1 cellular context compared by ENCODE assay signal in the genomic region with DNA sequence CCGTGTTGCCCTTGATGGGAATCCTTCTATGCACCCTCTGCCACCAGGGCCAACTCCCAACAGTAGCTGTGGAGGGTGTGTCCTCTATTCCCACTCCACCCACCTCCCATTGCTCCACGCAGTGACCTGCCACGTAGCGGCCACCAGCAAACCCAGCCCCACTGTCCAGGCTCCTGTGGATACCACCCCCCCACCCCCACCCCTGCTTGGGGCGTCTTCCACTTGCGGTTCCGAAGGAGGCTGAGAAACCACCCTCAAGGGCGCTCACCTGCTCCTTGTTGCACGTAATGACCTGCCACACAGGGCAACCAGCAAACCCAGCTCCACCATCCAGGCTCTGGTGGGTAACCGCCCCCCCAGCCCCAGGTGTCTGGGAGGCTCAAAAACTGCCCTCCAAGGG.
TF ChIP-seq lines count a peak whose summit lies in the region.

No MANE protein-coding gene starts in this region.

TF ChIP-seq in WTC11, 78 proteins besides CTCF, POLR2A, EP300 and RAD21 (continued from another document):
- TF ChIP-seq, protein P1, sequence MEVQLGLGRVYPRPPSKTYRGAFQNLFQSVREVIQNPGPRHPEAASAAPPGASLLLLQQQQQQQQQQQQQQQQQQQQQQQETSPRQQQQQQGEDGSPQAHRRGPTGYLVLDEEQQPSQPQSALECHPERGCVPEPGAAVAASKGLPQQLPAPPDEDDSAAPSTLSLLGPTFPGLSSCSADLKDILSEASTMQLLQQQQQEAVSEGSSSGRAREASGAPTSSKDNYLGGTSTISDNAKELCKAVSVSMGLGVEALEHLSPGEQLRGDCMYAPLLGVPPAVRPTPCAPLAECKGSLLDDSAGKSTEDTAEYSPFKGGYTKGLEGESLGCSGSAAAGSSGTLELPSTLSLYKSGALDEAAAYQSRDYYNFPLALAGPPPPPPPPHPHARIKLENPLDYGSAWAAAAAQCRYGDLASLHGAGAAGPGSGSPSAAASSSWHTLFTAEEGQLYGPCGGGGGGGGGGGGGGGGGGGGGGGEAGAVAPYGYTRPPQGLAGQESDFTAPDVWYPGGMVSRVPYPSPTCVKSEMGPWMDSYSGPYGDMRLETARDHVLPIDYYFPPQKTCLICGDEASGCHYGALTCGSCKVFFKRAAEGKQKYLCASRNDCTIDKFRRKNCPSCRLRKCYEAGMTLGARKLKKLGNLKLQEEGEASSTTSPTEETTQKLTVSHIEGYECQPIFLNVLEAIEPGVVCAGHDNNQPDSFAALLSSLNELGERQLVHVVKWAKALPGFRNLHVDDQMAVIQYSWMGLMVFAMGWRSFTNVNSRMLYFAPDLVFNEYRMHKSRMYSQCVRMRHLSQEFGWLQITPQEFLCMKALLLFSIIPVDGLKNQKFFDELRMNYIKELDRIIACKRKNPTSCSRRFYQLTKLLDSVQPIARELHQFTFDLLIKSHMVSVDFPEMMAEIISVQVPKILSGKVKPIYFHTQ (CRISPR knock-in tag; IDR thresholded peaks at IDR 0.05) = no peak
- TF ChIP-seq ZNF121 (CRISPR knock-in tag; IDR thresholded peaks at IDR 0.05) (no peak), SOX15 (CRISPR knock-in tag; IDR thresholded peaks at IDR 0.05) (no peak), NR3C1 (CRISPR knock-in tag; conservative IDR thresholded peaks at IDR 0.05; ENCODE audit: low read depth) (no peak), ZNF219 (CRISPR knock-in tag; IDR thresholded peaks at IDR 0.05; ENCODE audit: borderline replicate concordance) (no peak), NFATC4 (CRISPR knock-in tag; IDR thresholded peaks at IDR 0.05) (no peak), ZNF396 (CRISPR knock-in tag; IDR thresholded peaks at IDR 0.05; ENCODE audit: borderline replicate concordance) (no peak), TEAD1 (CRISPR knock-in tag; IDR thresholded peaks at IDR 0.05) (no peak), SMAD4 (CRISPR knock-in tag; IDR thresholded peaks at IDR 0.05) (no peak)
- TF ChIP-seq, protein P2, sequence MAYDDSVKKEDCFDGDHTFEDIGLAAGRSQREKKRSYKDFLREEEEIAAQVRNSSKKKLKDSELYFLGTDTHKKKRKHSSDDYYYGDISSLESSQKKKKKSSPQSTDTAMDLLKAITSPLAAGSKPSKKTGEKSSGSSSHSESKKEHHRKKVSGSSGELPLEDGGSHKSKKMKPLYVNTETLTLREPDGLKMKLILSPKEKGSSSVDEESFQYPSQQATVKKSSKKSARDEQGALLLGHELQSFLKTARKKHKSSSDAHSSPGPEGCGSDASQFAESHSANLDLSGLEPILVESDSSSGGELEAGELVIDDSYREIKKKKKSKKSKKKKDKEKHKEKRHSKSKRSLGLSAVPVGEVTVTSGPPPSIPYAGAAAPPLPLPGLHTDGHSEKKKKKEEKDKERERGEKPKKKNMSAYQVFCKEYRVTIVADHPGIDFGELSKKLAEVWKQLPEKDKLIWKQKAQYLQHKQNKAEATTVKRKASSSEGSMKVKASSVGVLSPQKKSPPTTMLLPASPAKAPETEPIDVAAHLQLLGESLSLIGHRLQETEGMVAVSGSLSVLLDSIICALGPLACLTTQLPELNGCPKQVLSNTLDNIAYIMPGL (CRISPR knock-in tag; IDR thresholded peaks at IDR 0.05) = no peak
- TF ChIP-seq, protein P3, sequence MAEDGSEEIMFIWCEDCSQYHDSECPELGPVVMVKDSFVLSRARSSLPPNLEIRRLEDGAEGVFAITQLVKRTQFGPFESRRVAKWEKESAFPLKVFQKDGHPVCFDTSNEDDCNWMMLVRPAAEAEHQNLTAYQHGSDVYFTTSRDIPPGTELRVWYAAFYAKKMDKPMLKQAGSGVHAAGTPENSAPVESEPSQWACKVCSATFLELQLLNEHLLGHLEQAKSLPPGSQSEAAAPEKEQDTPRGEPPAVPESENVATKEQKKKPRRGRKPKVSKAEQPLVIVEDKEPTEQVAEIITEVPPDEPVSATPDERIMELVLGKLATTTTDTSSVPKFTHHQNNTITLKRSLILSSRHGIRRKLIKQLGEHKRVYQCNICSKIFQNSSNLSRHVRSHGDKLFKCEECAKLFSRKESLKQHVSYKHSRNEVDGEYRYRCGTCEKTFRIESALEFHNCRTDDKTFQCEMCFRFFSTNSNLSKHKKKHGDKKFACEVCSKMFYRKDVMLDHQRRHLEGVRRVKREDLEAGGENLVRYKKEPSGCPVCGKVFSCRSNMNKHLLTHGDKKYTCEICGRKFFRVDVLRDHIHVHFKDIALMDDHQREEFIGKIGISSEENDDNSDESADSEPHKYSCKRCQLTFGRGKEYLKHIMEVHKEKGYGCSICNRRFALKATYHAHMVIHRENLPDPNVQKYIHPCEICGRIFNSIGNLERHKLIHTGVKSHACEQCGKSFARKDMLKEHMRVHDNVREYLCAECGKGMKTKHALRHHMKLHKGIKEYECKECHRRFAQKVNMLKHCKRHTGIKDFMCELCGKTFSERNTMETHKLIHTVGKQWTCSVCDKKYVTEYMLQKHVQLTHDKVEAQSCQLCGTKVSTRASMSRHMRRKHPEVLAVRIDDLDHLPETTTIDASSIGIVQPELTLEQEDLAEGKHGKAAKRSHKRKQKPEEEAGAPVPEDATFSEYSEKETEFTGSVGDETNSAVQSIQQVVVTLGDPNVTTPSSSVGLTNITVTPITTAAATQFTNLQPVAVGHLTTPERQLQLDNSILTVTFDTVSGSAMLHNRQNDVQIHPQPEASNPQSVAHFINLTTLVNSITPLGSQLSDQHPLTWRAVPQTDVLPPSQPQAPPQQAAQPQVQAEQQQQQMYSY (CRISPR knock-in tag; IDR thresholded peaks at IDR 0.05) = no peak
